8 cellular contexts compared by ENCODE assay signal in genomic region chr18:48949051-48949605, GRCh38.
DNase-seq lines count a peak whose midpoint lies in the region; ATAC-seq and TF ChIP-seq lines count a peak whose summit lies in the region.

No MANE protein-coding gene starts in this region.

- TF ChIP-seq CTCF in OCI-LY1 (IDR thresholded peaks at IDR 0.05; ENCODE audit: low read length), result no peak

- peak overlapping the region; percentile 72 for H3K4me2 ChIP-seq in OCI-LY1 (ENCODE audit: low read length)

- H3K27ac Mint-ChIP-seq in stimulated activated naive B cell treated with anti-CD40 and anti-IgM and Interleukin-4, amounts not matched to agents 10 μg/mL and 1 μg/mL and 100 μg/mL, for 72 hours, result peak overlapping the region; percentile 78

- no peaks in the 10 kb centered on the region for H3K36me3 ChIP-seq in OCI-LY1 (ENCODE audit: insufficient read depth, low read length)

- H3K79me2 ChIP-seq in OCI-LY1 (ENCODE audit: insufficient read depth, low read length), result no peaks in the 10 kb centered on the region

- H3K27me3 ChIP-seq in OCI-LY1 (ENCODE audit: insufficient read depth, low read length), result no peaks in the 10 kb centered on the region; the same call in 1 of the 2 replicates

- H4K20me1 ChIP-seq in OCI-LY1 (ENCODE audit: insufficient read depth, low read length), result no peaks in the 10 kb centered on the region

- no peaks in the 10 kb centered on the region for H3K9me3 ChIP-seq in OCI-LY1 (ENCODE audit: low read length)

- H3K27ac ChIP-seq in OCI-LY1 (ENCODE audit: low read depth, low read length, poor library complexity, severe bottlenecking) (no peak overlapping the region), angular gyrus (ENCODE audit: low read depth, low read length) (peak overlapping the region; percentile 47)

- no peaks in the 10 kb centered on the region for H3K9me2 ChIP-seq in OCI-LY1 (ENCODE audit: low read depth, low read length)

- no peak overlapping the region for H2AFZ ChIP-seq in OCI-LY1 (ENCODE audit: low read length)

- no peaks in the 10 kb centered on the region; the same call in 1 of the 2 replicates for H3F3A ChIP-seq in OCI-LY1 (ENCODE audit: insufficient read depth, low read length)

- H3K27me3 Mint-ChIP-seq in stimulated activated naive B cell treated with anti-CD40 and anti-IgM and Interleukin-4, amounts not matched to agents 10 μg/mL and 1 μg/mL and 100 μg/mL, for 72 hours, result no peaks in the 10 kb centered on the region

- H3K4me3 ChIP-seq in OCI-LY1 (ENCODE audit: low read depth, low read length, poor library complexity, severe bottlenecking), result peak overlapping the region; percentile 56

- DNase-seq in NCI-H2171 treated with DMSO at 0.1 percent for 48 hours (lab: John Stamatoyannopoulos, UW), result peak; percentile 30
- DNase-seq in NCI-H2171 (lab: John Stamatoyannopoulos, UW), result no peak
- peak; percentile 39 for DNase-seq in iris pigment epithelial cell (ENCODE audit: low read depth)
- DNase-seq in stimulated activated naive B cell treated with anti-CD40 and anti-IgM and Interleukin-4, amounts not matched to agents 10 μg/mL and 1 μg/mL and 100 μg/mL, for 72 hours, result no peak
- no peak for DNase-seq in foreskin melanocyte

- peak; percentile 6 to 9 for ATAC-seq in stimulated activated naive B cell treated with anti-CD40 and anti-IgM and Interleukin-4, amounts not matched to agents 10 μg/mL and 1 μg/mL and 100 μg/mL, for 72 hours (replicated peaks)
- ATAC-seq in GM18868 (IDR thresholded peaks at IDR 0.05; ENCODE audit: unreplicated experiment), result no peak

- H3K9ac ChIP-seq in OCI-LY1 (ENCODE audit: low read length), result peak overlapping the region; percentile 19; the same call in 1 of the 2 replicates

- peaks cover 49% of the 10 kb centered on the region for H3K4me1 ChIP-seq in OCI-LY1 (ENCODE audit: insufficient read depth, low read length, severe bottlenecking)

- peaks cover 18 to 49% of the 10 kb centered on the region in 2 donors for H3K4me1 Mint-ChIP-seq in stimulated activated naive B cell treated with anti-CD40 and anti-IgM and Interleukin-4, amounts not matched to agents 10 μg/mL and 1 μg/mL and 100 μg/mL, for 72 hours

- H3K4me3 Mint-ChIP-seq in stimulated activated naive B cell treated with anti-CD40 and anti-IgM and Interleukin-4, amounts not matched to agents 10 μg/mL and 1 μg/mL and 100 μg/mL, for 72 hours, result peak overlapping the region; percentile 96 to 97

- no peaks in the 10 kb centered on the region for H3K9me3 Mint-ChIP-seq in stimulated activated naive B cell treated with anti-CD40 and anti-IgM and Interleukin-4, amounts not matched to agents 10 μg/mL and 1 μg/mL and 100 μg/mL, for 72 hours

- peaks cover 40 to 48% of the 10 kb centered on the region in 2 donors for H3K36me3 Mint-ChIP-seq in stimulated activated naive B cell treated with anti-CD40 and anti-IgM and Interleukin-4, amounts not matched to agents 10 μg/mL and 1 μg/mL and 100 μg/mL, for 72 hours

Comparison
In these comparisons a context has a peak if more than half of its experiments do, and no peak if none do; other contexts are left out.
1. DNase-seq: peak in NCI-H2171 treated with DMSO at 0.1 percent for 48 hours (single experiment) and iris pigment epithelial cell (single experiment); none in NCI-H2171 (single experiment), stimulated activated naive B cell treated with anti-CD40 and anti-IgM and Interleukin-4, amounts not matched to agents 10 μg/mL and 1 μg/mL and 100 μg/mL, for 72 hours (single experiment) and foreskin melanocyte (single experiment).